In genomic region chr12:75735853-75736252, GRCh38 we compare ENCODE assay signal across 32 cellular contexts.
DNase-seq lines count a peak whose midpoint lies in the region; ATAC-seq, FAIRE-seq and TF ChIP-seq lines count a peak whose summit lies in the region.
"Had no signal": no experiment of that assay in that cellular context is flagged by ENCODE, and none has a peak within 500 bp of the region (broad histone marks: within the 10 kb centered on the region; RNA-seq: fewer than 3 reads in every experiment).

No MANE protein-coding gene starts in this region.

- no peaks in the 10 kb centered on the region for H3K36me3 Mint-ChIP-seq in activated T-cell treated with anti-CD3 and anti-CD28 coated beads, Interleukin-2, amount 50 U/mL, for 72 hours (ENCODE audit: insufficient read depth in 2 of 2)
- H3K36me3 Mint-ChIP-seq: CD4-positive, alpha-beta memory T cell; natural killer cell treated with Interleukin-12 subunit alpha and Interleukin-12 subunit beta and Interleukin-15 and Interleukin-18, amount 100 ng/mL, for 72 hours had no signal

- H3K27me3 Mint-ChIP-seq in activated T-cell treated with anti-CD3 and anti-CD28 coated beads, Interleukin-2, amount 50 U/mL, for 72 hours (ENCODE audit: low read depth): peaks cover 7% of the 10 kb centered on the region
- H3K27me3 Mint-ChIP-seq: activated T-cell treated with anti-CD3 and anti-CD28 coated beads, Interleukin-2, amount 50 U/mL, for 24 hours; CD4-positive, alpha-beta memory T cell had no signal

- no peak for TF ChIP-seq POLR2A in H54 (IDR thresholded peaks at IDR 0.05; ENCODE audit: low read depth, low read length)

- H3K4me3 Mint-ChIP-seq in activated T-cell treated with anti-CD3 and anti-CD28 coated beads, Interleukin-2, amount 50 U/mL, for 72 hours: no peak overlapping the region
- H3K4me3 Mint-ChIP-seq: activated CD4-positive, alpha-beta T cell treated with anti-CD3 and anti-CD28 coated beads, Interleukin-2, amount 10 ng/mL, durations not matched to agents 7 days and 5 days; activated naive CD8-positive, alpha-beta T cell treated with anti-CD3 and anti-CD28 coated beads, Interleukin-2, amount 10 ng/mL, durations not matched to agents 7 days and 5 days; activated T-cell treated with anti-CD3 and anti-CD28 coated beads, Interleukin-2, amount 50 U/mL, for 24 hours; CD4-positive, alpha-beta memory T cell; natural killer cell treated with Interleukin-12 subunit alpha and Interleukin-12 subunit beta and Interleukin-15 and Interleukin-18, amount 100 ng/mL, for 72 hours; stimulated activated naive CD8-positive, alpha-beta T cell treated with anti-CD3 and anti-CD28 coated beads, Interleukin-15, Interleukin-2, amounts not matched to agents 100 ng/mL and 50 ng/mL, for 24 hours had no signal

- FAIRE-seq in H54 (lab: Jason Lieb, UNC): peak; percentile 15
- FAIRE-seq: GM12878, keratinocyte, small intestine had no signal

- no peak overlapping the region for H3K27ac Mint-ChIP-seq in activated T-cell treated with anti-CD3 and anti-CD28 coated beads, Interleukin-2, amount 50 U/mL, for 72 hours
- H3K27ac Mint-ChIP-seq: activated CD4-positive, alpha-beta T cell treated with anti-CD3 and anti-CD28 coated beads, Interleukin-2, amount 10 ng/mL, durations not matched to agents 7 days and 5 days; activated naive CD8-positive, alpha-beta T cell treated with anti-CD3 and anti-CD28 coated beads, Interleukin-2, amount 10 ng/mL, durations not matched to agents 7 days and 5 days; activated T-cell treated with anti-CD3 and anti-CD28 coated beads, Interleukin-2, amount 50 U/mL, for 24 hours; natural killer cell treated with Interleukin-12 subunit alpha and Interleukin-12 subunit beta and Interleukin-15 and Interleukin-18, amount 100 ng/mL, for 72 hours; stimulated activated naive CD8-positive, alpha-beta T cell treated with anti-CD3 and anti-CD28 coated beads, Interleukin-15, Interleukin-2, amounts not matched to agents 100 ng/mL and 50 ng/mL, for 24 hours had no signal

- no peaks in the 10 kb centered on the region for H3K9me3 Mint-ChIP-seq in activated T-cell treated with anti-CD3 and anti-CD28 coated beads, Interleukin-2, amount 50 U/mL, for 72 hours
- H3K9me3 Mint-ChIP-seq: activated CD4-positive, alpha-beta T cell treated with anti-CD3 and anti-CD28 coated beads, Interleukin-2, amount 10 ng/mL, durations not matched to agents 7 days and 5 days; activated naive CD8-positive, alpha-beta T cell treated with anti-CD3 and anti-CD28 coated beads, Interleukin-2, amount 10 ng/mL, durations not matched to agents 7 days and 5 days; natural killer cell treated with Interleukin-12 subunit alpha and Interleukin-12 subunit beta and Interleukin-15 and Interleukin-18, amount 100 ng/mL, for 72 hours; stimulated activated naive CD8-positive, alpha-beta T cell treated with anti-CD3 and anti-CD28 coated beads, Interleukin-15, Interleukin-2, amounts not matched to agents 100 ng/mL and 50 ng/mL, for 24 hours had no signal

- no peak for ATAC-seq in HG02852 (IDR thresholded peaks at IDR 0.05; ENCODE audit: unreplicated experiment)
- ATAC-seq in activated T-cell treated with anti-CD3 and anti-CD28 coated beads, Interleukin-2, amount 50 U/mL, for 72 hours (replicated peaks in 1 of 2): no peak
- no peak for ATAC-seq in HG03565 (IDR thresholded peaks at IDR 0.05; ENCODE audit: unreplicated experiment)
- ATAC-seq in GM21529 (IDR thresholded peaks at IDR 0.05; ENCODE audit: unreplicated experiment): no peak
- ATAC-seq: GM12878; heart right ventricle; lower lobe of right lung; natural killer cell treated with Interleukin-12 subunit alpha and Interleukin-12 subunit beta and Interleukin-15 and Interleukin-18, amount 100 ng/mL, for 72 hours had no signal

- peaks cover 28% of the 10 kb centered on the region for H3K4me1 Mint-ChIP-seq in activated T-cell treated with anti-CD3 and anti-CD28 coated beads, Interleukin-2, amount 50 U/mL, for 72 hours (ENCODE audit: low read depth)
- H3K4me1 Mint-ChIP-seq: activated CD4-positive, alpha-beta T cell treated with anti-CD3 and anti-CD28 coated beads, Interleukin-2, amount 10 ng/mL, durations not matched to agents 7 days and 5 days had no signal

- DNase-seq in H54 (ENCODE audit: insufficient read length, low spot score): no peak
- DNase-seq in astrocyte of the hippocampus (ENCODE audit: low read depth, low spot score): peak; percentile 65
- peak; percentile 64 for DNase-seq in kidney tubule cell (ENCODE audit: low spot score)
- peak; percentile 66 for DNase-seq in renal cortical epithelial cell (ENCODE audit: low read depth)
- DNase-seq in activated T-cell treated with anti-CD3 and anti-CD28 coated beads, Interleukin-2, amount 50 U/mL, for 72 hours: no peak
- DNase-seq: activated CD4-positive, alpha-beta T cell treated with anti-CD3 and anti-CD28 coated beads, Interleukin-2, amount 10 ng/mL, durations not matched to agents 7 days and 5 days; activated gamma-delta T cell; activated naive CD8-positive, alpha-beta T cell treated with anti-CD3 and anti-CD28 coated beads, Interleukin-2, amount 10 ng/mL, durations not matched to agents 7 days and 5 days; activated T-cell treated with anti-CD3 and anti-CD28 coated beads, Interleukin-2, amount 50 U/mL, for 24 hours; AML-193; CD4-positive, alpha-beta memory T cell; cortex of kidney; effector memory CD4-positive, alpha-beta T cell; erythroblast; foreskin fibroblast; HCEC 1CT; heart right ventricle; lower lobe of right lung; NCI-H1092; NCI-H1694; NCI-H510A; occipital lobe; small intestine; T1000; uterus had no signal

Comparison
In these comparisons a context has a peak if more than half of its experiments do, and no peak if none do; other contexts are left out.
1. DNase-seq: peak in astrocyte of the hippocampus (single experiment), kidney tubule cell (single experiment) and renal cortical epithelial cell (single experiment); none in H54 (single experiment) and activated T-cell treated with anti-CD3 and anti-CD28 coated beads, Interleukin-2, amount 50 U/mL, for 72 hours (0 of 2).